In genomic region chr11:2914475-2915195, GRCh38 we compare ENCODE assay signal across 19 cellular contexts. TPM values are rescaled to one million over a fixed set of nuclear protein-coding genes. Genes with fewer than 3 reads are reported as not detected.
DNase-seq lines count a peak whose midpoint lies in the region; ATAC-seq and TF ChIP-seq lines count a peak whose summit lies in the region.
"Had no signal": no experiment of that assay in that cellular context is flagged by ENCODE, and none has a peak within 500 bp of the region (broad histone marks: within the 10 kb centered on the region; RNA-seq: fewer than 3 reads in every experiment).

No MANE protein-coding gene starts in this region.

- H3K36me3 Mint-ChIP-seq in CD8-positive, alpha-beta T cell = no peaks in the 10 kb centered on the region
- H3K36me3 Mint-ChIP-seq: stimulated activated memory B cell treated with anti-CD40 and anti-IgM and Interleukin-4, amounts not matched to agents 10 μg/mL and 1 μg/mL and 100 μg/mL, for 72 hours had no signal

- CTCF ChIA-PET in CD8-positive, alpha-beta T cell (lab: Charles Lee) = interaction anchor here (1.1 to 2.5 kb wide), 4 partner anchors 12 to 382 kb away, joined by 3 to 6 read pairs (median 4); no protein-coding TSS in a partner anchor

- no peaks in the 10 kb centered on the region for H3K9me3 ChIP-seq in CD8-positive, alpha-beta T cell (ENCODE audit: low read length)
- H3K9me3 ChIP-seq in left lung (no peaks in the 10 kb centered on the region), testis (no peaks in the 10 kb centered on the region)
- H3K9me3 ChIP-seq: mucosa of descending colon had no signal

- peaks cover 13% of the 10 kb centered on the region for H3K4me1 Mint-ChIP-seq in CD8-positive, alpha-beta T cell (ENCODE audit: low read depth)
- H3K4me1 Mint-ChIP-seq: activated T-helper 17 cell treated with anti-CD3 and anti-CD28 coated beads, Interleukin-2, amount 50 U/mL, for 72 hours had no signal

- peak; percentile 19 for ATAC-seq in CD8-positive, alpha-beta T cell
- peak; percentile 15 for ATAC-seq in left lung
- ATAC-seq: activated T-helper 17 cell treated with anti-CD3 and anti-CD28 coated beads, Interleukin-2, amount 50 U/mL, for 72 hours; GM12878; mucosa of descending colon; stimulated activated memory B cell treated with anti-CD40 and anti-IgM and Interleukin-4, amounts not matched to agents 10 μg/mL and 1 μg/mL and 100 μg/mL, for 72 hours had no signal

- no peak for TF ChIP-seq CTCF in CD8-positive, alpha-beta T cell (IDR thresholded peaks at IDR 0.05)
- TF ChIP-seq CTCF in left lung (IDR thresholded peaks at IDR 0.05) (no peak), testis (IDR thresholded peaks at IDR 0.05) (no peak)

- H3K4me3 Mint-ChIP-seq in CD8-positive, alpha-beta T cell = no peak overlapping the region
- H3K4me3 Mint-ChIP-seq: activated T-helper 17 cell treated with anti-CD3 and anti-CD28 coated beads, Interleukin-2, amount 50 U/mL, for 72 hours; stimulated activated memory B cell treated with anti-CD40 and anti-IgM and Interleukin-4, amounts not matched to agents 10 μg/mL and 1 μg/mL and 100 μg/mL, for 72 hours had no signal

- no peak overlapping the region for H3K27ac Mint-ChIP-seq in CD8-positive, alpha-beta T cell
- H3K27ac Mint-ChIP-seq: stimulated activated memory B cell treated with anti-CD40 and anti-IgM and Interleukin-4, amounts not matched to agents 10 μg/mL and 1 μg/mL and 100 μg/mL, for 72 hours had no signal

- H3K9me3 Mint-ChIP-seq in CD8-positive, alpha-beta T cell = no peaks in the 10 kb centered on the region
- H3K9me3 Mint-ChIP-seq: activated T-helper 17 cell treated with anti-CD3 and anti-CD28 coated beads, Interleukin-2, amount 50 U/mL, for 72 hours; stimulated activated memory B cell treated with anti-CD40 and anti-IgM and Interleukin-4, amounts not matched to agents 10 μg/mL and 1 μg/mL and 100 μg/mL, for 72 hours had no signal

- no peak overlapping the region for H3K27ac ChIP-seq in CD8-positive, alpha-beta T cell (ENCODE audit: low read depth, low read length)
- no peak overlapping the region for H3K27ac ChIP-seq in left lung
- no peak overlapping the region for H3K27ac ChIP-seq in testis
- H3K27ac ChIP-seq: coronary artery had no signal

- no peaks in the 10 kb centered on the region for H3K36me3 ChIP-seq in CD8-positive, alpha-beta T cell (ENCODE audit: insufficient read depth, low read length)
- no peaks in the 10 kb centered on the region for H3K36me3 ChIP-seq in left lung
- H3K36me3 ChIP-seq in testis (ENCODE audit: low read depth, missing control alignments) = no peaks in the 10 kb centered on the region

- 89 to 90% methylated on average over 12 to 18 of the region's 18 CpGs for WGBS in testis, 2 donors

- no peak for TF ChIP-seq POLR2A in testis (IDR thresholded peaks at IDR 0.05)

- H3K27me3 Mint-ChIP-seq in CD8-positive, alpha-beta T cell (ENCODE audit: low read depth) = no peaks in the 10 kb centered on the region
- H3K27me3 Mint-ChIP-seq: activated T-helper 17 cell treated with anti-CD3 and anti-CD28 coated beads, Interleukin-2, amount 50 U/mL, for 72 hours had no signal

- H3K4me3 ChIP-seq in CD8-positive, alpha-beta T cell (ENCODE audit: low read depth, low read length) = no peak overlapping the region
- H3K4me3 ChIP-seq in left lung (no peak overlapping the region), testis (no peak overlapping the region)
- H3K4me3 ChIP-seq: coronary artery, GM12878, mucosa of descending colon, skin epidermis had no signal

- POLR2A ChIA-PET in CD8-positive, alpha-beta T cell (lab: Charles Lee) = no interaction called here

- intact Hi-C loops in CD8-positive, alpha-beta T cell (cut with DNase I, micrococcal nuclease) = no loop called here
- intact Hi-C loops in left lung (cut with DNase I) = no loop called here
- intact Hi-C loops in testis (cut with DNase I; ENCODE audit: low total_unique reads) = no loop called here

- DNase-seq in CD8-positive, alpha-beta T cell = no peak
- DNase-seq in Kasumi-1 (lab: John Stamatoyannopoulos, UW) (peak; percentile 38 to 48), UCSD-AML1 (lab: John Stamatoyannopoulos, UW; ENCODE audit: unreplicated experiment) (peak; percentile 55), left lung (peak; percentile 77 to 85), NCI-H524 treated with DMSO at 0.1 percent for 48 hours (lab: John Stamatoyannopoulos, UW) (no peak), AG08395 (ENCODE audit: low spot score) (no peak), GF-D8 (lab: John Stamatoyannopoulos, UW) (no peak), testis (no peak)
- DNase-seq: AML-193, amygdala, glutamatergic neuron, KBM-7, mucosa of descending colon, NCI-H82 had no signal

- no peaks in the 10 kb centered on the region for H3K27me3 ChIP-seq in CD8-positive, alpha-beta T cell (ENCODE audit: insufficient read depth, low read length)
- H3K27me3 ChIP-seq in left lung (peaks cover 0 to 2% of the 10 kb centered on the region in 2 donors), testis (no peaks in the 10 kb centered on the region)

- H3K4me1 ChIP-seq in CD8-positive, alpha-beta T cell (ENCODE audit: insufficient read depth, low read length) = peaks cover 23% of the 10 kb centered on the region
- peaks cover 9 to 11% of the 10 kb centered on the region in 2 donors for H3K4me1 ChIP-seq in left lung
- H3K4me1 ChIP-seq in testis = no peaks in the 10 kb centered on the region

RNA-seq across cellular contexts. Expression of gene PHLDA2, which starts 14.6 kb away (rescaled TPM):
- 1 to 10 TPM in 1 of 2 experiments, under 1 TPM in 1; 0.61 to 1.6 TPM for total RNA-seq in CD8-positive, alpha-beta T cell
- total RNA-seq in left lung (10 to 100 TPM; 28.3 to 50.0 TPM), testis (1 to 10 TPM; 2.2 to 4.0 TPM)
- 0.62 TPM for polyA plus RNA-seq in testis (ENCODE audit: insufficient read depth, low read depth, low replicate concordance)

RNA-seq across cellular contexts. Expression of gene CDKN1C, which starts 29.1 kb away (rescaled TPM):
- total RNA-seq in CD8-positive, alpha-beta T cell = 1 to 10 TPM; 2.5 to 3.6 TPM
- total RNA-seq in left lung (10 to 100 TPM; 18.0 to 31.7 TPM), testis (10 to 100 TPM; 24.3 to 34.9 TPM)
- 15.2 TPM for polyA plus RNA-seq in testis (ENCODE audit: insufficient read depth, low read depth, low replicate concordance)

Comparison
In these comparisons a context has a peak if more than half of its experiments do, and no peak if none do; other contexts are left out.
1. DNase-seq: peak in Kasumi-1 (2 of 2), UCSD-AML1 (single experiment) and left lung (2 of 2); none in CD8-positive, alpha-beta T cell (0 of 7), NCI-H524 treated with DMSO at 0.1 percent for 48 hours (single experiment), AG08395 (single experiment), GF-D8 (single experiment) and testis (single experiment).
2. RNA of gene PHLDA2, which starts 14.6 kb away (total RNA-seq): 28.3 to 50.0 TPM in left lung; 2.2 to 4.0 TPM in testis and 0.61 to 1.6 TPM in CD8-positive, alpha-beta T cell; every median in the first group is over 4 times any median in the second.
3. RNA of gene CDKN1C, which starts 29.1 kb away (total RNA-seq): 24.3 to 34.9 TPM in testis and 18.0 to 31.7 TPM in left lung; 2.5 to 3.6 TPM in CD8-positive, alpha-beta T cell; every median in the first group is over 4 times any median in the second.